In genomic region chr7:65317372-65317771, GRCh38 we compare ENCODE assay signal across 6 cellular contexts.
"Had no signal": no experiment of that assay in that cellular context is flagged by ENCODE, and none has a peak within 500 bp of the region (broad histone marks: within the 10 kb centered on the region; RNA-seq: fewer than 3 reads in every experiment).

No MANE protein-coding gene starts in this region.

- H3K36me3 Mint-ChIP-seq: IgD-negative memory B cell had no signal

- ATAC-seq: HepG2, K562 had no signal

- H3K4me3 ChIP-seq: K562 had no signal

- H3K27ac Mint-ChIP-seq: IgD-negative memory B cell had no signal

- H3K4me3 Mint-ChIP-seq: IgD-negative memory B cell had no signal

- DNase-seq: IMR-90, KBM-7 had no signal

- H3K9me3 Mint-ChIP-seq: IgD-negative memory B cell had no signal

- H3K27ac ChIP-seq: HL-60 had no signal

- H3K27me3 Mint-ChIP-seq: IgD-negative memory B cell had no signal
